8 cellular contexts compared by ENCODE assay signal in the genomic region with DNA sequence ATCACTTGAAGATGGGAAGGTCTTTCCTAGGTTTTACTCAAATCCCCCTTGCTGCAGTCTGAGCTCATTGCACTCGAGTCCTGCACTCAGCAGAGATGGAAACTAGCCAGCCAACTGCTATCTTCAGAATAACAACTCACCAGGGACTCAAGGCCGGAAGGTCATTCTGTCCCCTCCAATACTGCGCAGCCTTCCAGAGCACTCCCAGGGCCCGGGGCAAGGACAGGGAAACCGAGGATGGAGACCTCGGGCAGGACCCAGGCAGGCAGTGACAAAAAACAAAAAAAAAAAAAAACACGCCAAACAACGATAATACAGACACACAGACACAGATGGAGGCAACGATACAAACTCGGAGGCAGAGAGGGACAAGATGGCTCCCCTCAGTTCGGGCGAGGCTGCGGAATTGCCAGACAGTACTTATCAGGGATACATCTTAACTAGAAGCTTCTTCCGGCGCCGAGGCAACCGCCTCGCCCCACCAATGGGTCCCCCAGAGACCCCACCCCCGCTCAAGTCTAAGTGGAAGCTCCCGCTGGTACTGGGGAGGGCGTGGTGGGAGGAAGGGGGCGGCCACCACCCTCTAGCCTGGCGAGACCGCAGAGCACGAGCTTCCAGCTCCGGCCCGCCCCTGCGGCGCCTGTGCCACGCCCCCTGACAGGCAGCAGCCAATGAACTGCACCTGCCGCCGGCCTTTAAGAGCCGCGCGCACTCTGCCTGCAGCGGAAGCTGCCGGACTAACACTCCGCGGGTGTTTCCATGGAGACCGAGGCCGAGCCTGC. TPM values are rescaled to one million over a fixed set of nuclear protein-coding genes. Genes with fewer than 3 reads are reported as not detected.
DNase-seq lines count a peak whose midpoint lies in the region; ATAC-seq and TF ChIP-seq lines count a peak whose summit lies in the region.

No MANE protein-coding gene starts in this region.

- no peak for TF ChIP-seq CTCF in PC-9 (conservative IDR thresholded peaks at IDR 0.05)
- peak; percentile 25 to 41 (median 26) for TF ChIP-seq CTCF in esophagus muscularis mucosa (IDR thresholded peaks at IDR 0.05)

- peak overlapping the region; percentile 94 for H2AFZ ChIP-seq in PC-9

- H3K27ac ChIP-seq in PC-9, result no peak overlapping the region
- H3K27ac ChIP-seq in esophagus muscularis mucosa (replicated peaks in 1 of 4), result peak overlapping the region; percentile 75 to 89 (median 81)
- peak overlapping the region; percentile 78 for H3K27ac ChIP-seq in muscle layer of duodenum (ENCODE audit: low read length)

- peak overlapping the region; percentile 95 for H3K4me2 ChIP-seq in PC-9

- 0 out of 2 replicates have a peak, but pooled peaks cover 5% of the 10 kb centered on the region for H3K4me1 ChIP-seq in PC-9 (replicated peaks; ENCODE audit: insufficient read depth)
- H3K4me1 ChIP-seq in esophagus muscularis mucosa, result peaks cover 33 to 47% (median 37%) of the 10 kb centered on the region in 4 donors
- H3K4me1 ChIP-seq in muscle layer of duodenum (ENCODE audit: control insufficient read depth in 1 of 2, insufficient read depth in 2 of 2, low read length in 2 of 2), result peaks cover 0 to 29% of the 10 kb centered on the region in 2 donors

- no peaks in the 10 kb centered on the region; the same call in 1 of the 2 replicates for H3F3A ChIP-seq in PC-9 (ENCODE audit: insufficient read depth, low read depth)

- intact Hi-C loops in PC-9 (cut with micrococcal nuclease; ENCODE audit: unreplicated experiment), result no loop called here
- intact Hi-C loops in esophagus muscularis mucosa (cut with DNase I), result no loop called here

- no peaks in the 10 kb centered on the region for H3K27me3 ChIP-seq in PC-9 (ENCODE audit: insufficient read depth, low read depth)
- no peaks in the 10 kb centered on the region for H3K27me3 ChIP-seq in esophagus muscularis mucosa
- H3K27me3 ChIP-seq in muscle layer of duodenum (ENCODE audit: low read depth, low read length), result no peaks in the 10 kb centered on the region

- DNase-seq in DMS79 (lab: John Stamatoyannopoulos, UW) (peak; percentile 82), KBM-7 (peak; percentile 98), PC-9 (peak; percentile 90 to 97), esophagus muscularis mucosa (ENCODE audit: extremely low spot score) (peak; percentile 99)
- DNase-seq in activated T-cell treated with anti-CD3 and anti-CD28 coated beads, Interleukin-2, amount 50 U/mL, for 4 hours, result peak; percentile 90
- DNase-seq in stimulated activated CD8-positive, alpha-beta memory T cell treated with anti-CD3 and anti-CD28 coated beads, Interleukin-7, amount 100 ng/mL, for 24 hours (ENCODE audit: low read depth), result peak; percentile 87

- H4K20me1 ChIP-seq in PC-9 (ENCODE audit: insufficient read depth), result no peaks in the 10 kb centered on the region

- WGBS in esophagus muscularis mucosa, result under 1% methylated on average over 20 of the region's 41 CpGs

- H3K9me3 Mint-ChIP-seq in activated T-cell treated with anti-CD3 and anti-CD28 coated beads, Interleukin-2, amount 50 U/mL, for 4 hours, result no peaks in the 10 kb centered on the region

- peak; percentile 96 for ATAC-seq in GM21723 (IDR thresholded peaks at IDR 0.05; ENCODE audit: unreplicated experiment)
- ATAC-seq in activated T-cell treated with anti-CD3 and anti-CD28 coated beads, Interleukin-2, amount 50 U/mL, for 4 hours, result peak; percentile 96 to 98

- no peak for TF ChIP-seq EP300 in esophagus muscularis mucosa (IDR thresholded peaks at IDR 0.05)

- peak overlapping the region; percentile 86 for H3K4me3 Mint-ChIP-seq in activated T-cell treated with anti-CD3 and anti-CD28 coated beads, Interleukin-2, amount 50 U/mL, for 4 hours

- no peaks in the 10 kb centered on the region for H3K36me3 Mint-ChIP-seq in activated T-cell treated with anti-CD3 and anti-CD28 coated beads, Interleukin-2, amount 50 U/mL, for 4 hours (ENCODE audit: insufficient read depth)

- TF ChIP-seq POLR2A in esophagus muscularis mucosa (IDR thresholded peaks at IDR 0.05; ENCODE audit: low read depth), result peak; percentile 64

- H3K4me1 Mint-ChIP-seq in activated T-cell treated with anti-CD3 and anti-CD28 coated beads, Interleukin-2, amount 50 U/mL, for 4 hours (ENCODE audit: low read depth), result peaks cover 35% of the 10 kb centered on the region

- H3K9me3 ChIP-seq in PC-9 (ENCODE audit: insufficient read depth, low read depth), result no peaks in the 10 kb centered on the region
- no peaks in the 10 kb centered on the region for H3K9me3 ChIP-seq in esophagus muscularis mucosa
- H3K9me3 ChIP-seq in muscle layer of duodenum (ENCODE audit: control insufficient read depth in 1 of 2, low read length in 2 of 2), result no peaks in the 10 kb centered on the region

- BruUV-seq in PC-9 (replicated peaks; lab: Mats Ljungman, UMichigan), result TSS peak; percentile 92

- H3K4me3 ChIP-seq in PC-9, result peak overlapping the region; percentile 87
- peak overlapping the region; percentile 62 to 77 (median 72) for H3K4me3 ChIP-seq in esophagus muscularis mucosa
- H3K4me3 ChIP-seq in muscle layer of duodenum (ENCODE audit: low read depth in 1 of 2, low read length in 2 of 2), result peak overlapping the region; percentile 72 to 85

- in situ Hi-C loops in KBM-7 (cut with MboI; ENCODE audit: low pct_unique_long_range_greater_than_20kb, low sequenced_read_pairs), result no loop called here

- no peaks in the 10 kb centered on the region for H3K79me2 ChIP-seq in PC-9 (ENCODE audit: low read depth)

- H3K36me3 ChIP-seq in PC-9 (ENCODE audit: low read depth) (no peaks in the 10 kb centered on the region), esophagus muscularis mucosa (no peaks in the 10 kb centered on the region), muscle layer of duodenum (ENCODE audit: control insufficient read depth in 1 of 2, insufficient read depth in 2 of 2, low read length in 2 of 2) (no peaks in the 10 kb centered on the region)

- no peaks in the 10 kb centered on the region for H3K9me2 ChIP-seq in PC-9 (ENCODE audit: insufficient read depth)

- no peaks in the 10 kb centered on the region for H3K27me3 Mint-ChIP-seq in activated T-cell treated with anti-CD3 and anti-CD28 coated beads, Interleukin-2, amount 50 U/mL, for 4 hours (ENCODE audit: low read depth)

- POLR2A ChIA-PET in PC-9 (lab: Charles Lee; ENCODE audit: unreplicated experiment), result interaction anchor here (0.6 to 0.7 kb wide), 2 partner anchors 18 to 258 kb away, joined by 10 to 17 read pairs; partner anchors contain the start of gene TP53BP1

- CTCF ChIA-PET in PC-9 (lab: Charles Lee), result no interaction called here

RNA-seq across cellular contexts. Expression of gene MAP1A, which starts 7.0 kb away (rescaled TPM):
- 1.5 and 2.1 TPM in 2 replicates for total RNA-seq in PC-9 (2021)
- total RNA-seq in activated T-cell treated with anti-CD3 and anti-CD28 coated beads, Interleukin-2, amount 50 U/mL, for 4 hours, result 1 to 10 TPM; 1.1 to 1.2 (median 1.2) TPM
- 10 to 100 TPM; 30.0 to 59.5 (median 37.4) TPM for total RNA-seq in esophagus muscularis mucosa

RNA-seq across cellular contexts. Expression of gene TP53BP1, which starts 17.5 kb away (rescaled TPM):
- total RNA-seq in PC-9 (2021) (62.1 and 66.8 TPM in 2 replicates), esophagus muscularis mucosa (10 to 100 TPM; 24.7 to 29.9 (median 27.0) TPM)
- 10 to 100 TPM; 30.5 to 36.1 (median 35.3) TPM for total RNA-seq in activated T-cell treated with anti-CD3 and anti-CD28 coated beads, Interleukin-2, amount 50 U/mL, for 4 hours

Comparison
In these comparisons a context has a peak if more than half of its experiments do, and no peak if none do; other contexts are left out.
1. RNA of gene MAP1A, which starts 7.0 kb away (total RNA-seq): 30.0 to 59.5 TPM in esophagus muscularis mucosa; 1.5 to 2.1 TPM in PC-9 and 1.1 to 1.2 TPM in activated T-cell treated with anti-CD3 and anti-CD28 coated beads, Interleukin-2, amount 50 U/mL, for 4 hours; every median in the first group is over 10 times any median in the second.
2. Peak in every context shown above with its lines, with median percentiles within 50 percentile points of each other: DNase-seq and H3K4me3 ChIP-seq.